In genomic region chr6:113697642-113698410, GRCh38 we compare ENCODE assay signal across 11 cellular contexts.
DNase-seq lines count a peak whose midpoint lies in the region; ATAC-seq and TF ChIP-seq lines count a peak whose summit lies in the region.
"Had no signal": no experiment of that assay in that cellular context is flagged by ENCODE, and none has a peak within 500 bp of the region (broad histone marks: within the 10 kb centered on the region; RNA-seq: fewer than 3 reads in every experiment).

No MANE protein-coding gene starts in this region.

- H3K27ac ChIP-seq in RWPE1 (no peak overlapping the region), foreskin keratinocyte (no peak overlapping the region), stomach (no peak overlapping the region)

- TF ChIP-seq POLR2A in stomach (IDR thresholded peaks at IDR 0.05) = no peak

- TF ChIP-seq CTCF in RWPE1 (conservative IDR thresholded peaks at IDR 0.05; ENCODE audit: low read depth) (no peak), foreskin keratinocyte (conservative IDR thresholded peaks at IDR 0.05) (no peak), stomach (IDR thresholded peaks at IDR 0.05) (no peak)

- peak; percentile 78 for DNase-seq in GM03348 (ENCODE audit: low spot score)
- peak; percentile 46 for DNase-seq in RWPE1 (ENCODE audit: low spot score)
- peak; percentile 72 to 83 for DNase-seq in foreskin keratinocyte
- DNase-seq in NCI-H2081 (lab: John Stamatoyannopoulos, UW) = no peak
- DNase-seq in GOT3 (lab: John Stamatoyannopoulos, UW) = no peak
- no peak for DNase-seq in NCI-H524 treated with DMSO at 0.1 percent for 48 hours (lab: John Stamatoyannopoulos, UW)
- DNase-seq in stomach = no peak
- DNase-seq: DND-41, naive B cell, NCI-H510A treated with DMSO at 0.1 percent for 48 hours had no signal

- intact Hi-C loops in stomach (cut with DNase I; ENCODE audit: low total_unique reads) = no loop called here

- H3K4me1 ChIP-seq in foreskin keratinocyte (peaks cover 8% of the 10 kb centered on the region), stomach (peaks cover 0 to 27% (median 11%) of the 10 kb centered on the region in 4 donors)

- H3K27me3 ChIP-seq in foreskin keratinocyte (peaks cover 4% of the 10 kb centered on the region), stomach (no peaks in the 10 kb centered on the region)

- no peak overlapping the region for H3K4me3 ChIP-seq in stomach

- no peaks in the 10 kb centered on the region for H3K9me3 ChIP-seq in stomach

- WGBS in stomach, 5 donors = 61 to 79% (median 66%) methylated on average over 4 of the region's 4 CpGs

- no peak for TF ChIP-seq EP300 in stomach (IDR thresholded peaks at IDR 0.05)

- ATAC-seq in HG02938 (IDR thresholded peaks at IDR 0.05; ENCODE audit: unreplicated experiment) (peak; percentile 90), foreskin keratinocyte (peak; percentile 70)

- no peaks in the 10 kb centered on the region for H3K36me3 ChIP-seq in stomach

- CTCF ChIA-PET in RWPE1 (lab: Yijun Ruan, JAX) = no interaction called here

- POLR2A ChIA-PET in RWPE1 (lab: Yijun Ruan, JAX; ENCODE audit: low non-redundant PET) = no interaction called here

Comparison
In these comparisons a context has a peak if more than half of its experiments do, and no peak if none do; other contexts are left out.
1. DNase-seq: peak in GM03348 (single experiment), RWPE1 (single experiment) and foreskin keratinocyte (2 of 2); none in NCI-H2081 (0 of 2), GOT3 (single experiment), NCI-H524 treated with DMSO at 0.1 percent for 48 hours (single experiment) and stomach (single experiment).